Comparison of ENCODE assay signal across 20 cellular contexts in the genomic region with DNA sequence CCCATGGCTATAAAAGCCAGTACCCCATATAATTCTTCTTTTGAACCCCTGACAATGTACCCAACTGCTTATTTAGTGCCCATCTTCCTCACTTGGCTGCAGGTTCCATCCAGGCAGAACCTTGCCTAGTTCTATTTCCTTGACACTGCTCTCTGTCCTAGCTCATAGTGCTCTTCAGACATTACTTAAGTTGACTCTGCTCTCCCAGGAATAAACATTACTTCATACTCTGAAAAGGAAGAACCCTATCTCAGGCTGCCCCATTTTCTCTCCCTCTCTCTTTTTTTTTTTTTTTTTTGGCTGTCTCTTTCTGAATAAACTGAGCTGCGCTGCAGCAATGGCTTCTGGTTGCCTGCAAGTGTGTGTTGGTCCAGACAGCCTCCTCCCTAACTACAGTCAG. TPM values are rescaled to one million over a fixed set of nuclear protein-coding genes. Genes with fewer than 3 reads are reported as not detected.
DNase-seq lines count a peak whose midpoint lies in the region; ATAC-seq and TF ChIP-seq lines count a peak whose summit lies in the region.
"Had no signal": no experiment of that assay in that cellular context is flagged by ENCODE, and none has a peak within 500 bp of the region (broad histone marks: within the 10 kb centered on the region; RNA-seq: fewer than 3 reads in every experiment).

No MANE protein-coding gene starts in this region.

- H3K23ac ChIP-seq in IMR-90 (ENCODE audit: low read depth, low read length) = peak overlapping the region; percentile 64; the same call in 1 of the 2 replicates

- no peak overlapping the region; the same call in 1 of the 2 replicates for H4K5ac ChIP-seq in IMR-90 (ENCODE audit: low read depth, low read length)

- H3K27ac ChIP-seq in IMR-90 (ENCODE audit: insufficient read depth, low read length) (peak overlapping the region; percentile 19; the same call in 1 of the 2 replicates), angular gyrus (ENCODE audit: low read depth, low read length) (peak overlapping the region; percentile 18), heart right ventricle (peak overlapping the region in 6 of 10 donors; percentile 4 to 63 (median 48)), subcutaneous abdominal adipose tissue (ENCODE audit: low read depth, low read length) (peak overlapping the region; percentile 46)
- H3K27ac ChIP-seq: parathyroid adenoma, RWPE1 had no signal

- POLR2A ChIA-PET in IMR-90 (lab: Charles Lee; ENCODE audit: unreplicated experiment) = interaction anchor here (0.6 to 1.5 kb wide), 4 partner anchors 10 to 89 kb away, joined by 3 to 19 read pairs (median 8); no protein-coding TSS in a partner anchor

- peak overlapping the region; percentile 21 for H4K91ac ChIP-seq in IMR-90 (ENCODE audit: insufficient read depth, low read depth, low read length)

- no peak overlapping the region for H3K4me2 ChIP-seq in IMR-90 (ENCODE audit: low read depth, low read length)

- in situ Hi-C loops in IMR-90 (cut with MboI; ENCODE audit: low sequenced_read_pairs) = no loop called here

- H3K27me3 ChIP-seq in IMR-90 (ENCODE audit: control insufficient read depth, insufficient read depth, low read length) = no peaks in the 10 kb centered on the region
- H3K27me3 ChIP-seq in heart right ventricle = no peaks in the 10 kb centered on the region
- no peaks in the 10 kb centered on the region for H3K27me3 ChIP-seq in subcutaneous abdominal adipose tissue (ENCODE audit: control insufficient read depth in 5 of 5, insufficient read depth in 4 of 5, low read length in 5 of 5)
- H3K27me3 ChIP-seq in MG63 = no peaks in the 10 kb centered on the region

- H4K8ac ChIP-seq in IMR-90 (ENCODE audit: low read depth in 2 of 2, low read length in 2 of 2) = peak overlapping the region; percentile 1 to 54; a peak in 1 of 4 replicates

- peak overlapping the region; percentile 62; the same call in 1 of the 2 replicates for H2BK120ac ChIP-seq in IMR-90 (ENCODE audit: low read depth, low read length)

- H4K20me1 ChIP-seq in IMR-90 (ENCODE audit: insufficient read depth, low read length) = peaks cover 20% of the 10 kb centered on the region; the same call in 1 of the 2 replicates

- H3K9ac ChIP-seq in IMR-90 (ENCODE audit: low read depth, low read length) (no peak overlapping the region), subcutaneous abdominal adipose tissue (ENCODE audit: low read length in 5 of 5) (no peak overlapping the region)
- H3K9ac ChIP-seq: parathyroid adenoma had no signal

- dilution Hi-C loops in IMR-90 (cut with HindIII; ENCODE audit: low sequenced_read_pairs, unreplicated experiment) = no loop called here

- H2AFZ ChIP-seq in IMR-90 (replicated peaks; ENCODE audit: low read length, poor library complexity) = no peak overlapping the region

- peaks cover 18% of the 10 kb centered on the region for H3K36me3 ChIP-seq in IMR-90 (ENCODE audit: control insufficient read depth, insufficient read depth, low read length)
- peaks cover 0 to 19% (median 0%) of the 10 kb centered on the region in 9 donors for H3K36me3 ChIP-seq in heart right ventricle
- peaks cover 0 to under 1% (median 0%) of the 10 kb centered on the region in 5 donors for H3K36me3 ChIP-seq in subcutaneous abdominal adipose tissue (ENCODE audit: control insufficient read depth in 5 of 5, insufficient read depth in 5 of 5, low read length in 5 of 5)
- peaks cover 26% of the 10 kb centered on the region for H3K36me3 ChIP-seq in MG63

- intact Hi-C loops in IMR-90 (cut with micrococcal nuclease) (loop anchor here (5.0 kb wide), 1 partner anchor 364 kb away; no protein-coding TSS in a partner anchor), heart right ventricle (cut with DNase I) (loop anchor here in 7 of 10 donors (1.0 to 10.0 kb wide), 6 partner anchors 44 to 283 kb away; a partner anchor contains a TSS)

- TF ChIP-seq RAD21 in IMR-90 (IDR thresholded peaks at IDR 0.05; ENCODE audit: low read length) = no peak

- no peak overlapping the region for H3K56ac ChIP-seq in IMR-90 (ENCODE audit: extremely low read depth, insufficient read depth, low read length)

- H3K18ac ChIP-seq in IMR-90 (ENCODE audit: low read depth, low read length) = peak overlapping the region; percentile 16; the same call in 1 of the 2 replicates

- no peak for TF ChIP-seq POLR2A in IMR-90 (IDR thresholded peaks at IDR 0.05; ENCODE audit: low read depth, low read length)

- H3K14ac ChIP-seq in IMR-90 (replicated peaks; ENCODE audit: low read depth, low read length) = peak overlapping the region; percentile 69

- no peak overlapping the region for H2BK15ac ChIP-seq in IMR-90 (ENCODE audit: low read depth, low read length)

- H3K4me3 ChIP-seq in IMR-90 (ENCODE audit: insufficient read depth, low read depth, low read length) = no peak overlapping the region
- no peak overlapping the region for H3K4me3 ChIP-seq in heart right ventricle
- H3K4me3 ChIP-seq in subcutaneous abdominal adipose tissue (ENCODE audit: low read depth in 1 of 5, low read length in 5 of 5) = no peak overlapping the region
- H3K4me3 ChIP-seq in MG63 = no peak overlapping the region
- H3K4me3 ChIP-seq: K562, lung had no signal

- DNase-seq in IMR-90 (peak; percentile 25), heart right ventricle (no peak), NCI-H774 (lab: John Stamatoyannopoulos, UW) (no peak), MG63 (no peak), SW480 (ENCODE audit: low spot score) (no peak)
- DNase-seq: AML-193; amygdala; Caco-2; H9; MV-4-11; NCI-H2029; NCI-H446; stimulated activated CD4-positive, alpha-beta T cell treated with anti-CD3 and anti-CD28 coated beads, Interleukin-2, amount 100 ng/mL, for 48 hours; SW 1271 had no signal

- no CpG with 5 or more reads among the region's 1 CpG for WGBS in IMR-90 (ENCODE audit: extremely low coverage in 2 of 2, insufficient read length in 1 of 2), 2 experiments
- 68 to 92% methylated on average over 1 of the region's 1 CpG for WGBS in heart right ventricle, 2 donors

- peaks cover 7% of the 10 kb centered on the region for H3K9me1 ChIP-seq in IMR-90 (ENCODE audit: insufficient read depth, low read length)

- H3K79me1 ChIP-seq in IMR-90 (ENCODE audit: low read depth in 1 of 2, low read length in 2 of 2) = peaks cover 0 to 31% of the 10 kb centered on the region in 2 experiments; a peak in 2 of 4 replicates

- CTCF ChIA-PET in IMR-90 (lab: Yijun Ruan, JAX) = interaction anchor here (0.6 to 2.9 kb wide), 5 partner anchors 95 to 379 kb away, joined by 4 to 36 read pairs (median 5); no protein-coding TSS in a partner anchor

- H2AK9ac ChIP-seq in IMR-90 (replicated peaks; ENCODE audit: low read depth, low read length, poor library complexity) = no peak overlapping the region

- H3K4ac ChIP-seq in IMR-90 (ENCODE audit: low read depth, low read length) = peak overlapping the region; percentile 80; the same call in 1 of the 2 replicates

- H3K4me1 ChIP-seq in IMR-90 (ENCODE audit: control insufficient read depth, insufficient read depth, low read length) (peaks cover 9% of the 10 kb centered on the region), heart right ventricle (peaks cover 5 to 51% (median 30%) of the 10 kb centered on the region in 9 donors), subcutaneous abdominal adipose tissue (ENCODE audit: control insufficient read depth in 5 of 5, insufficient read depth in 5 of 5, low read length in 5 of 5) (peaks cover 8 to 46% (median 38%) of the 10 kb centered on the region in 5 donors)

- BruUV-seq in IMR-90 (replicated peaks; lab: Mats Ljungman, UMichigan) = no TSS peak

- H3K9me3 ChIP-seq in IMR-90 (ENCODE audit: control insufficient read depth, insufficient read depth, low read length) = no peaks in the 10 kb centered on the region
- no peaks in the 10 kb centered on the region for H3K9me3 ChIP-seq in heart right ventricle
- H3K9me3 ChIP-seq in subcutaneous abdominal adipose tissue (ENCODE audit: control insufficient read depth in 5 of 5, low read length in 5 of 5) = no peaks in the 10 kb centered on the region
- no peaks in the 10 kb centered on the region for H3K9me3 ChIP-seq in MG63
- H3K9me3 ChIP-seq: Caco-2 had no signal

- ATAC-seq in IMR-90 (ENCODE audit: low read depth) (no peak), heart right ventricle (peak in 7 of 8 donors; percentile 36 to 66 (median 39))
- ATAC-seq: K562 had no signal

- H2BK5ac ChIP-seq in IMR-90 (ENCODE audit: low read depth, low read length, poor library complexity, severe bottlenecking) = peak overlapping the region; percentile 11

- peak overlapping the region; percentile 50; the same call in 1 of the 2 replicates for H2BK20ac ChIP-seq in IMR-90 (ENCODE audit: low read depth, low read length)

- TF ChIP-seq CTCF in IMR-90 (conservative IDR thresholded peaks at IDR 0.05; ENCODE audit: low read depth, low read length) = no peak
- no peak for TF ChIP-seq CTCF in heart right ventricle (IDR thresholded peaks at IDR 0.05)

- peak overlapping the region; percentile 67 for H2AK5ac ChIP-seq in IMR-90 (ENCODE audit: low read depth, low read length)

TF ChIP-seq in IMR-90, 13 proteins besides CTCF, POLR2A, EP300 and RAD21 (continues in another document):
- TF ChIP-seq CHD1 (IDR thresholded peaks at IDR 0.05; ENCODE audit: low read depth, low read length) = no peak

RNA-seq across cellular contexts. Expression of a gene that starts 21.0 kb away (rescaled TPM):
- total RNA-seq in IMR-90 (2012; rRNA removed) (757 and 978 TPM in 2 replicates), heart right ventricle (100 to 1,000 TPM in 2 of 10 donors, 10 to 100 TPM in 8; 59.4 to 123 (median 73.7) TPM)
- polyA plus RNA-seq in IMR-90 (2012; rRNA removed) (1,117 and 1,235 TPM in 2 replicates), heart right ventricle (100 to 1,000 TPM in 1 of 2 donors, 10 to 100 TPM in 1; 98.0 to 358 TPM)
- polyA plus RNA-seq in IMR-90 (2012; cell fraction: cytosol; rRNA removed) = 948 and 1,147 TPM in 2 replicates
- 396 and 625 TPM in 2 replicates for polyA plus RNA-seq in IMR-90 (2012; cell fraction: nucleus; rRNA removed; ENCODE audit: low replicate concordance)
- total RNA-seq in MG63 (2014; rRNA removed; shearing (Covaris generic); ENCODE audit: low replicate concordance) = 19.4 and 24.2 TPM in 2 replicates
- total RNA-seq: Caco-2 had no signal

RNA-seq across cellular contexts. Expression of a gene that starts 51.5 kb away (rescaled TPM):
- total RNA-seq in IMR-90 (2012; rRNA removed) = 28.1 and 32.8 TPM in 2 replicates
- polyA plus RNA-seq in IMR-90 (2012; rRNA removed) = 26.8 and 30.6 TPM in 2 replicates
- polyA plus RNA-seq in IMR-90 (2012; cell fraction: cytosol; rRNA removed) = 10.8 and 17.7 TPM in 2 replicates
- polyA plus RNA-seq in IMR-90 (2012; cell fraction: nucleus; rRNA removed; ENCODE audit: low replicate concordance) = 41.6 and 41.8 TPM in 2 replicates
- total RNA-seq in heart right ventricle = 1 to 10 TPM; 1.9 to 3.3 (median 2.7) TPM
- polyA plus RNA-seq in heart right ventricle = 1 to 10 TPM in 1 of 2 donors, under 1 TPM in 1; 0.94 to 2.6 TPM
- total RNA-seq in MG63 (2014; rRNA removed; shearing (Covaris generic); ENCODE audit: low replicate concordance) = 23.1 and 27.3 TPM in 2 replicates
- polyA plus RNA-seq: K562 had no signal

RNA-seq across cellular contexts. Expression of a gene that starts 59.0 kb away (rescaled TPM):
- total RNA-seq in IMR-90 (2012; rRNA removed) = 53.8 and 54.7 TPM in 2 replicates
- 31.1 and 34.3 TPM in 2 replicates for polyA plus RNA-seq in IMR-90 (2012; rRNA removed)
- polyA plus RNA-seq in IMR-90 (2012; cell fraction: cytosol; rRNA removed) = 11.6 and 17.5 TPM in 2 replicates
- 7.6 and 49.3 TPM in 2 replicates for polyA plus RNA-seq in IMR-90 (2012; cell fraction: nucleus; rRNA removed; ENCODE audit: low replicate concordance)
- 10 to 100 TPM in 1 of 10 donors, 1 to 10 TPM in 9; 2.5 to 10.1 (median 3.7) TPM for total RNA-seq in heart right ventricle
- 1 to 10 TPM; 3.5 to 4.6 TPM for polyA plus RNA-seq in heart right ventricle
- 12.5 and 13.9 TPM in 2 replicates for total RNA-seq in MG63 (2014; rRNA removed; shearing (Covaris generic); ENCODE audit: low replicate concordance)
- total RNA-seq: Caco-2 had no signal
